Comparison of ENCODE assay signal across 19 cellular contexts in genomic region chr3:187238835-187239234, GRCh38. TPM values are rescaled to one million over a fixed set of nuclear protein-coding genes. Genes with fewer than 3 reads are reported as not detected.
"Had no signal": no experiment of that assay in that cellular context is flagged by ENCODE, and none has a peak within 500 bp of the region (broad histone marks: within the 10 kb centered on the region; RNA-seq: fewer than 3 reads in every experiment).

No MANE protein-coding gene starts in this region.

RNA-seq across cellular contexts. Expression of gene RTP1, which starts 41.5 kb away (rescaled TPM):
- total RNA-seq: colonic mucosa; dermis blood vessel endothelial cell; epithelial cell of proximal tubule; esophagus squamous epithelium; foreskin keratinocyte; hepatocyte; kidney epithelial cell; left lobe of liver; lower leg skin; mammary epithelial cell; mucosa of descending colon; naive thymus-derived CD8-positive, alpha-beta T cell; osteocyte; pulmonary artery endothelial cell; right atrium auricular region; sigmoid colon; stomach; urinary bladder had no signal
- polyA plus RNA-seq: foreskin keratinocyte; hepatocyte; mammary epithelial cell; naive thymus-derived CD8-positive, alpha-beta T cell; small intestine; stomach; urinary bladder had no signal

RNA-seq across cellular contexts. Expression of gene MASP1, which starts 52.7 kb away (rescaled TPM):
- total RNA-seq: epithelial cell of proximal tubule; foreskin keratinocyte; kidney epithelial cell; naive thymus-derived CD8-positive, alpha-beta T cell; osteocyte had no signal
- polyA plus RNA-seq: foreskin keratinocyte; mammary epithelial cell; naive thymus-derived CD8-positive, alpha-beta T cell had no signal
